ENCODE assay signal across 16 cellular contexts in the genomic region with DNA sequence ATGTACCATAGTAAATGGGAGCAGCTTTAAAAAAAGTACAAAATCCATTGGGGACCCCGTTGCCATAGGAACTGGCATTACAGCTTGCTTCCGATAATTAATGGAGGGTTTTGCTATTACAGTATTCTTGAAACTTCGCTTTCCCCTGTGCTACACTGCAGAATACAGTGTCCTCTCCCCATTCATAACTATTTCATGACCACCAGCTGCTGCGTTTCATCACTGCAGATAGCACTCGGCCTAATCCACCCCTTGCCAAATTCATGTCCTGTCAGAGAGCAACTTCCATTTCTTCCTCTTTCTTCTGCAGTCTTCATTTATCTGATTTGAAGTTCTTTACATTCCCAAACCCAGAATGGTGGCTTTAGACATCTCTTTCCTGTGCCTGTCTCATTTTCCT.
DNase-seq lines count a peak whose midpoint lies in the region; ATAC-seq lines count a peak whose summit lies in the region.
"Had no signal": no experiment of that assay in that cellular context is flagged by ENCODE, and none has a peak within 500 bp of the region (broad histone marks: within the 10 kb centered on the region; RNA-seq: fewer than 3 reads in every experiment).

No MANE protein-coding gene starts in this region.

- H3K27ac Mint-ChIP-seq in T-helper 17 cell = peak overlapping the region; percentile 68
- H3K27ac Mint-ChIP-seq in activated CD8-positive, alpha-beta T cell treated with anti-CD3 and anti-CD28 coated beads, Interleukin-2, amount 10 ng/mL, durations not matched to agents 7 days and 5 days = no peak overlapping the region
- H3K27ac Mint-ChIP-seq: HFFc6 had no signal

- H3K36me3 Mint-ChIP-seq in T-helper 17 cell (ENCODE audit: low read depth) = no peaks in the 10 kb centered on the region
- no peaks in the 10 kb centered on the region for H3K36me3 Mint-ChIP-seq in activated CD8-positive, alpha-beta T cell treated with anti-CD3 and anti-CD28 coated beads, Interleukin-2, amount 10 ng/mL, durations not matched to agents 7 days and 5 days (ENCODE audit: low read depth)

- no peaks in the 10 kb centered on the region for H3K9me3 ChIP-seq in T-helper 17 cell (ENCODE audit: control insufficient read depth, low read length, poor library complexity, severe bottlenecking)

- H3K4me1 Mint-ChIP-seq in T-helper 17 cell = peaks cover 11% of the 10 kb centered on the region
- H3K4me1 Mint-ChIP-seq in activated CD8-positive, alpha-beta T cell treated with anti-CD3 and anti-CD28 coated beads, Interleukin-2, amount 10 ng/mL, durations not matched to agents 7 days and 5 days (ENCODE audit: low read depth) = peaks cover 16% of the 10 kb centered on the region

- H3K9me3 Mint-ChIP-seq in activated CD8-positive, alpha-beta T cell treated with anti-CD3 and anti-CD28 coated beads, Interleukin-2, amount 10 ng/mL, durations not matched to agents 7 days and 5 days (ENCODE audit: insufficient read depth) = no peaks in the 10 kb centered on the region
- H3K9me3 Mint-ChIP-seq: HFFc6 had no signal

- DNase-seq in NOMO-1 (lab: John Stamatoyannopoulos, UW; ENCODE audit: unreplicated experiment in 2 of 2) = peak; percentile 1 to 20
- DNase-seq in NOMO-1 treated with dmso at 0.1 percent for 144 hours (lab: John Stamatoyannopoulos, UW; ENCODE audit: unreplicated experiment) = no peak
- peak; percentile 41 for DNase-seq in LHCN-M2 (ENCODE audit: low read depth)
- no peak for DNase-seq in T-helper 17 cell
- DNase-seq in myocyte (ENCODE audit: low read depth) = peak; percentile 53
- no peak for DNase-seq in NCI-H510A treated with DMSO at 0.1 percent for 48 hours (lab: John Stamatoyannopoulos, UW)
- DNase-seq in activated CD8-positive, alpha-beta T cell treated with anti-CD3 and anti-CD28 coated beads, Interleukin-2, amount 10 ng/mL, durations not matched to agents 7 days and 5 days = no peak
- DNase-seq: 8988T, HFFc6, NCI-H1048, NCI-H1436 treated with DMSO at 0.1 percent for 48 hours, NCI-H2081, NCI-H510A, NCI-H82, SHP77 had no signal

- no peaks in the 10 kb centered on the region for H3K27me3 Mint-ChIP-seq in T-helper 17 cell
- H3K27me3 Mint-ChIP-seq in activated CD8-positive, alpha-beta T cell treated with anti-CD3 and anti-CD28 coated beads, Interleukin-2, amount 10 ng/mL, durations not matched to agents 7 days and 5 days (ENCODE audit: low read depth) = no peaks in the 10 kb centered on the region

- POLR2A ChIA-PET in activated CD8-positive, alpha-beta T cell treated with anti-CD3 and anti-CD28 coated beads, Interleukin-2, amount 10 ng/mL, durations not matched to agents 7 days and 5 days (lab: Charles Lee) = no interaction called here

- CTCF ChIA-PET in activated CD8-positive, alpha-beta T cell treated with anti-CD3 and anti-CD28 coated beads, Interleukin-2, amount 10 ng/mL, durations not matched to agents 7 days and 5 days (lab: Charles Lee) = no interaction called here

- ATAC-seq in T-helper 17 cell (no peak), GM19351 (IDR thresholded peaks at IDR 0.05; ENCODE audit: unreplicated experiment) (no peak)
- no peak for ATAC-seq in activated CD8-positive, alpha-beta T cell treated with anti-CD3 and anti-CD28 coated beads, Interleukin-2, amount 10 ng/mL, durations not matched to agents 7 days and 5 days

- H3K4me3 Mint-ChIP-seq in T-helper 17 cell = no peak overlapping the region
- H3K4me3 Mint-ChIP-seq in activated CD8-positive, alpha-beta T cell treated with anti-CD3 and anti-CD28 coated beads, Interleukin-2, amount 10 ng/mL, durations not matched to agents 7 days and 5 days = no peak overlapping the region
- H3K4me3 Mint-ChIP-seq: HFFc6 had no signal

Comparison
In these comparisons a context has a peak if more than half of its experiments do, and no peak if none do; other contexts are left out.
1. DNase-seq: peak in NOMO-1 (2 of 2), LHCN-M2 (single experiment) and myocyte (single experiment); none in NOMO-1 treated with dmso at 0.1 percent for 144 hours (single experiment), T-helper 17 cell (0 of 3), NCI-H510A treated with DMSO at 0.1 percent for 48 hours (single experiment) and activated CD8-positive, alpha-beta T cell treated with anti-CD3 and anti-CD28 coated beads, Interleukin-2, amount 10 ng/mL, durations not matched to agents 7 days and 5 days (single experiment).